1 cellular context compared by ENCODE assay signal in genomic region chr16:15990902-15991301, GRCh38.
TF ChIP-seq lines count a peak whose summit lies in the region.

No MANE protein-coding gene starts in this region.

TF ChIP-seq in K562, 482 proteins besides CTCF, POLR2A, EP300 and RAD21 (continued from another document):
- TF ChIP-seq DLX4 (CRISPR knock-in tag; IDR thresholded peaks at IDR 0.05) (no peak), SIX5 (IDR thresholded peaks at IDR 0.05; ENCODE audit: borderline replicate concordance in 1 of 2, insufficient read depth in 1 of 2, low read depth in 1 of 2, low read length in 2 of 2) (no peak), FOXA1 (IDR thresholded peaks at IDR 0.05; ENCODE audit: borderline replicate concordance) (no peak), HDAC1 (IDR thresholded peaks at IDR 0.05) (peak in 1 of 2 experiments; percentile 80; a peak in 2 of 4 replicates), HDAC8 (tag; IDR thresholded peaks at IDR 0.05) (no peak), SMAD2 (IDR thresholded peaks at IDR 0.05; ENCODE audit: low read depth, low read length) (no peak), DEAF1 (CRISPR knock-in tag; IDR thresholded peaks at IDR 0.05) (no peak), ARID3A (IDR thresholded peaks at IDR 0.05; ENCODE audit: borderline replicate concordance, low read depth, low read length) (no peak), FOXJ3 (CRISPR knock-in tag; IDR thresholded peaks at IDR 0.05) (no peak), GABPA (tag; conservative IDR thresholded peaks at IDR 0.05; ENCODE audit: low read depth) (no peak), ZNF316 (IDR thresholded peaks at IDR 0.05) (no peak), KLF16 (IDR thresholded peaks at IDR 0.05) (peak; percentile 67; the same call in 1 of the 2 replicates), ZFP30 (CRISPR knock-in tag; IDR thresholded peaks at IDR 0.05; ENCODE audit: borderline replicate concordance) (no peak), HIVEP1 (CRISPR knock-in tag; IDR thresholded peaks at IDR 0.05) (no peak), FOXK2 (conservative IDR thresholded peaks at IDR 0.05 in 1 of 2, IDR thresholded peaks at IDR 0.05 in 1 of 2; ENCODE audit: low read depth in 2 of 2) (no peak), TBL1XR1 (IDR thresholded peaks at IDR 0.05; ENCODE audit: low read length in 2 of 2) (peak in 1 of 2 experiments; percentile 53; a peak in 1 of 4 replicates), MYBL2 (IDR thresholded peaks at IDR 0.05; ENCODE audit: low read depth) (no peak), MYBL2 (CRISPR knock-in tag; IDR thresholded peaks at IDR 0.05; ENCODE audit: borderline replicate concordance) (no peak), RBBP5 (IDR thresholded peaks at IDR 0.05; ENCODE audit: borderline replicate concordance, insufficient read depth, low read length, poor library complexity, severe bottlenecking) (no peak), KLF10 (CRISPR knock-in tag; IDR thresholded peaks at IDR 0.05) (no peak), ZNF143 (CRISPR knock-in tag; IDR thresholded peaks at IDR 0.05) (no peak)
- TF ChIP-seq, protein P1, sequence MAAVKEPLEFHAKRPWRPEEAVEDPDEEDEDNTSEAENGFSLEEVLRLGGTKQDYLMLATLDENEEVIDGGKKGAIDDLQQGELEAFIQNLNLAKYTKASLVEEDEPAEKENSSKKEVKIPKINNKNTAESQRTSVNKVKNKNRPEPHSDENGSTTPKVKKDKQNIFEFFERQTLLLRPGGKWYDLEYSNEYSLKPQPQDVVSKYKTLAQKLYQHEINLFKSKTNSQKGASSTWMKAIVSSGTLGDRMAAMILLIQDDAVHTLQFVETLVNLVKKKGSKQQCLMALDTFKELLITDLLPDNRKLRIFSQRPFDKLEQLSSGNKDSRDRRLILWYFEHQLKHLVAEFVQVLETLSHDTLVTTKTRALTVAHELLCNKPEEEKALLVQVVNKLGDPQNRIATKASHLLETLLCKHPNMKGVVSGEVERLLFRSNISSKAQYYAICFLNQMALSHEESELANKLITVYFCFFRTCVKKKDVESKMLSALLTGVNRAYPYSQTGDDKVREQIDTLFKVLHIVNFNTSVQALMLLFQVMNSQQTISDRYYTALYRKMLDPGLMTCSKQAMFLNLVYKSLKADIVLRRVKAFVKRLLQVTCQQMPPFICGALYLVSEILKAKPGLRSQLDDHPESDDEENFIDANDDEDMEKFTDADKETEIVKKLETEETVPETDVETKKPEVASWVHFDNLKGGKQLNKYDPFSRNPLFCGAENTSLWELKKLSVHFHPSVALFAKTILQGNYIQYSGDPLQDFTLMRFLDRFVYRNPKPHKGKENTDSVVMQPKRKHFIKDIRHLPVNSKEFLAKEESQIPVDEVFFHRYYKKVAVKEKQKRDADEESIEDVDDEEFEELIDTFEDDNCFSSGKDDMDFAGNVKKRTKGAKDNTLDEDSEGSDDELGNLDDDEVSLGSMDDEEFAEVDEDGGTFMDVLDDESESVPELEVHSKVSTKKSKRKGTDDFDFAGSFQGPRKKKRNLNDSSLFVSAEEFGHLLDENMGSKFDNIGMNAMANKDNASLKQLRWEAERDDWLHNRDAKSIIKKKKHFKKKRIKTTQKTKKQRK (IDR thresholded peaks at IDR 0.05; ENCODE audit: borderline replicate concordance, low read depth, low read length) = no peak
- TF ChIP-seq, protein P2, sequence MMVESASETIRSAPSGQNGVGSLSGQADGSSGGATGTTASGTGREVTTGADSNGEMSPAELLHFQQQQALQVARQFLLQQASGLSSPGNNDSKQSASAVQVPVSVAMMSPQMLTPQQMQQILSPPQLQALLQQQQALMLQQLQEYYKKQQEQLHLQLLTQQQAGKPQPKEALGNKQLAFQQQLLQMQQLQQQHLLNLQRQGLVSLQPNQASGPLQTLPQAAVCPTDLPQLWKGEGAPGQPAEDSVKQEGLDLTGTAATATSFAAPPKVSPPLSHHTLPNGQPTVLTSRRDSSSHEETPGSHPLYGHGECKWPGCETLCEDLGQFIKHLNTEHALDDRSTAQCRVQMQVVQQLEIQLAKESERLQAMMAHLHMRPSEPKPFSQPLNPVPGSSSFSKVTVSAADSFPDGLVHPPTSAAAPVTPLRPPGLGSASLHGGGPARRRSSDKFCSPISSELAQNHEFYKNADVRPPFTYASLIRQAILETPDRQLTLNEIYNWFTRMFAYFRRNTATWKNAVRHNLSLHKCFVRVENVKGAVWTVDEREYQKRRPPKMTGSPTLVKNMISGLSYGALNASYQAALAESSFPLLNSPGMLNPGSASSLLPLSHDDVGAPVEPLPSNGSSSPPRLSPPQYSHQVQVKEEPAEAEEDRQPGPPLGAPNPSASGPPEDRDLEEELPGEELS (CRISPR knock-in tag; IDR thresholded peaks at IDR 0.05; ENCODE audit: borderline replicate concordance) = no peak
